In the genomic region with DNA sequence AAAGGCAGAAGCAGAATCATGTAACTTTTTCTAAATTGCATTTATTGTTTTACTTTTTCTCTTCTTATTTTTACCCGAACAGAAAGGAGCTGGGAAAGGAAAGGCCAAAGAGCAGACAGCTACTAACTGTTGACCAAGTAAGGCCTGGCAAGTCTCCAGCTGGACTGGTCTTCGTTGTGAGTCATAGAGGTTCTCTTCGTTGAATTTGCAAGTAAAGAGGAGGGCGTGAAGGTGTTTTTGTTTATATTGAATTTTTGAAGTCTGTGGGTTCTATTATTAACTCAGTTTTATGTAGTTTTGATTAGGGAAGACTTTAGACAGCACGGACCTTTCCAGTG, we compare ENCODE assay signal across 12 cellular contexts.
DNase-seq lines count a peak whose midpoint lies in the region; ATAC-seq and TF ChIP-seq lines count a peak whose summit lies in the region.
"Had no signal": no experiment of that assay in that cellular context is flagged by ENCODE, and none has a peak within 500 bp of the region (broad histone marks: within the 10 kb centered on the region; RNA-seq: fewer than 3 reads in every experiment).

No MANE protein-coding gene starts in this region.

- 56% methylated on average over 5 of the region's 5 CpGs for WGBS in smooth muscle cell (ENCODE audit: low lambda C conversion rate)

- no peak for ATAC-seq in HCT116
- ATAC-seq in left cardiac atrium: peak in 1 of 2 donors; percentile 75
- ATAC-seq in GM19455 (IDR thresholded peaks at IDR 0.05; ENCODE audit: unreplicated experiment): no peak
- ATAC-seq: naive thymus-derived CD8-positive, alpha-beta T cell had no signal

- H3F3A ChIP-seq in smooth muscle cell (ENCODE audit: low read depth): no peaks in the 10 kb centered on the region

- H2AFZ ChIP-seq in HCT116 (ENCODE audit: low read depth, low read length, poor library complexity, severe bottlenecking) (peak overlapping the region; percentile 40), smooth muscle cell (ENCODE audit: low read depth) (no peak overlapping the region)

- H3K4me1 ChIP-seq in HCT116 (ENCODE audit: control insufficient read depth in 1 of 2, insufficient read depth in 2 of 2, low read length in 2 of 2) (peaks cover 0 to 7% of the 10 kb centered on the region in 2 experiments; a peak in 2 of 4 replicates), SJCRH30 (no peaks in the 10 kb centered on the region), smooth muscle cell (ENCODE audit: low read depth) (no peaks in the 10 kb centered on the region)

- H3K36me3 ChIP-seq in HCT116 (ENCODE audit: control insufficient read depth in 1 of 2, insufficient read depth in 2 of 2, low read length in 2 of 2): no peaks in the 10 kb centered on the region
- H3K36me3 ChIP-seq in SJCRH30: no peaks in the 10 kb centered on the region
- H3K36me3 ChIP-seq in smooth muscle cell (ENCODE audit: low read depth): no peaks in the 10 kb centered on the region

- no peaks in the 10 kb centered on the region for H3K27me3 Mint-ChIP-seq in glutamatergic neuron (ENCODE audit: unreplicated experiment)
- no peaks in the 10 kb centered on the region for H3K27me3 Mint-ChIP-seq in progenitor cell of endocrine pancreas

- TF ChIP-seq POLR2A in HCT116 (IDR thresholded peaks at IDR 0.05; ENCODE audit: borderline replicate concordance, extremely low read depth, insufficient read depth, insufficient read length): no peak

- peak; percentile 6 for DNase-seq in HCT116 (ENCODE audit: low read depth, low spot score)
- DNase-seq in SJCRH30: peak; percentile 67 to 69
- DNase-seq in left cardiac atrium: peak; percentile 69
- no peak for DNase-seq in smooth muscle cell (lab: John Stamatoyannopoulos, UW; ENCODE audit: unreplicated experiment)
- no peak for DNase-seq in retina
- no peak for DNase-seq in glutamatergic neuron
- no peak for DNase-seq in progenitor cell of endocrine pancreas (ENCODE audit: low spot score, unreplicated experiment)
- DNase-seq: MM.1S; naive thymus-derived CD8-positive, alpha-beta T cell; NCI-H510A treated with DMSO at 0.1 percent for 48 hours had no signal

- H3K9me2 ChIP-seq in HCT116 (ENCODE audit: insufficient read depth): no peaks in the 10 kb centered on the region

- intact Hi-C loops in HCT116 (cut with micrococcal nuclease): no loop called here
- intact Hi-C loops in left cardiac atrium (cut with DNase I): no loop called here

- H3K4me2 ChIP-seq in HCT116 (ENCODE audit: low read length): peak overlapping the region; percentile 9; the same call in 1 of the 2 replicates
- peak overlapping the region; percentile 47 for H3K4me2 ChIP-seq in smooth muscle cell

- H3K4me1 Mint-ChIP-seq in glutamatergic neuron (ENCODE audit: low read depth, unreplicated experiment) (no peaks in the 10 kb centered on the region), progenitor cell of endocrine pancreas (ENCODE audit: low read depth) (no peaks in the 10 kb centered on the region)
- H3K4me1 Mint-ChIP-seq: naive thymus-derived CD8-positive, alpha-beta T cell had no signal

- CTCF ChIA-PET in HCT116 (lab: Charles Lee): interaction anchor here (1.3 kb wide), 1 partner anchor 16 kb away, joined by 4 read pairs; no protein-coding TSS in a partner anchor

- 0 out of 4 replicates have a peak, but pooled peaks cover 0 to 3% of the 10 kb centered on the region in 2 experiments for H3K9me3 ChIP-seq in HCT116 (ENCODE audit: control insufficient read depth in 1 of 2, insufficient read depth in 1 of 2, low read depth in 1 of 2, low read length in 2 of 2)
- no peaks in the 10 kb centered on the region for H3K9me3 ChIP-seq in SJCRH30 (replicated peaks)
- H3K9me3 ChIP-seq in smooth muscle cell (replicated peaks; ENCODE audit: low read depth): peaks cover 8% of the 10 kb centered on the region

- H4K20me1 ChIP-seq in HCT116 (ENCODE audit: insufficient read depth): no peaks in the 10 kb centered on the region
- no peaks in the 10 kb centered on the region for H4K20me1 ChIP-seq in smooth muscle cell (ENCODE audit: low read depth)

- H3K36me3 Mint-ChIP-seq in glutamatergic neuron (ENCODE audit: unreplicated experiment) (no peaks in the 10 kb centered on the region), progenitor cell of endocrine pancreas (ENCODE audit: insufficient read depth) (no peaks in the 10 kb centered on the region)

- no TSS peak for BruUV-seq in HCT116 (replicated peaks; lab: Mats Ljungman, UMichigan)

- H3K4me3 Mint-ChIP-seq in glutamatergic neuron (ENCODE audit: unreplicated experiment) (no peak overlapping the region), progenitor cell of endocrine pancreas (ENCODE audit: low read depth) (no peak overlapping the region)
- H3K4me3 Mint-ChIP-seq: activated T-helper 1 cell treated with anti-CD3 and anti-CD28 coated beads, Interleukin-12 subunit alpha, Interleukin-12 subunit beta, Interleukin-2, Interleukin-4 antibody, amounts not matched to agents 30 ng/mL and 10 ng/mL and 1 ng/mL, durations not matched to agents 14 hours and 24 hours and 36 hours; naive thymus-derived CD8-positive, alpha-beta T cell had no signal

- H3K27ac ChIP-seq in HCT116 (ENCODE audit: low read depth, low read length) (no peak overlapping the region), SJCRH30 (no peak overlapping the region), smooth muscle cell (ENCODE audit: low read depth) (peak overlapping the region; percentile 65)

- H3K4me3 ChIP-seq in HCT116 (replicated peaks in 1 of 2; ENCODE audit: low read depth in 1 of 2, low read length in 2 of 2): no peak overlapping the region
- H3K4me3 ChIP-seq in SJCRH30: no peak overlapping the region
- no peak overlapping the region for H3K4me3 ChIP-seq in smooth muscle cell

- no peak overlapping the region for H3K9ac ChIP-seq in HCT116 (ENCODE audit: low read length)
- no peak overlapping the region for H3K9ac ChIP-seq in smooth muscle cell (ENCODE audit: low read depth)

- TF ChIP-seq RAD21 in HCT116 (IDR thresholded peaks at IDR 0.05; ENCODE audit: low read depth): no peak

- no peaks in the 10 kb centered on the region for H3K27me3 ChIP-seq in HCT116 (ENCODE audit: insufficient read depth, low read length)
- no peaks in the 10 kb centered on the region for H3K27me3 ChIP-seq in SJCRH30
- H3K27me3 ChIP-seq in smooth muscle cell (ENCODE audit: low read depth): no peaks in the 10 kb centered on the region

- POLR2A ChIA-PET in HCT116 (lab: Charles Lee): no interaction called here

- H3K9me3 Mint-ChIP-seq in glutamatergic neuron (ENCODE audit: unreplicated experiment): no peaks in the 10 kb centered on the region
- H3K9me3 Mint-ChIP-seq in progenitor cell of endocrine pancreas (ENCODE audit: low read depth): peaks cover 24% of the 10 kb centered on the region

- H3K79me2 ChIP-seq in HCT116 (ENCODE audit: insufficient read depth, low read length): no peaks in the 10 kb centered on the region
- H3K79me2 ChIP-seq in smooth muscle cell (ENCODE audit: low read depth): no peaks in the 10 kb centered on the region

- H3K27ac Mint-ChIP-seq in glutamatergic neuron (ENCODE audit: unreplicated experiment) (no peak overlapping the region), progenitor cell of endocrine pancreas (no peak overlapping the region)
- H3K27ac Mint-ChIP-seq: activated T-helper 1 cell treated with anti-CD3 and anti-CD28 coated beads, Interleukin-12 subunit alpha, Interleukin-12 subunit beta, Interleukin-2, Interleukin-4 antibody, amounts not matched to agents 30 ng/mL and 10 ng/mL and 1 ng/mL, durations not matched to agents 14 hours and 24 hours and 36 hours; naive thymus-derived CD8-positive, alpha-beta T cell had no signal

- no peak for TF ChIP-seq CTCF in HCT116 (IDR thresholded peaks at IDR 0.05 in 2 of 3, conservative IDR thresholded peaks at IDR 0.05 in 1 of 3; ENCODE audit: borderline replicate concordance in 1 of 3, insufficient read depth in 1 of 3, low read depth in 2 of 3, low read length in 2 of 3)
- no peak for TF ChIP-seq CTCF in smooth muscle cell (IDR thresholded peaks at IDR 0.05; ENCODE audit: borderline replicate concordance, insufficient read depth, poor library complexity, severe bottlenecking)
- no peak for TF ChIP-seq CTCF in glutamatergic neuron (IDR thresholded peaks at IDR 0.05; ENCODE audit: partially characterized antibody, unreplicated experiment)
- TF ChIP-seq CTCF in progenitor cell of endocrine pancreas (IDR thresholded peaks at IDR 0.05; ENCODE audit: unreplicated experiment): no peak

- RAD21 ChIA-PET in HCT116 (lab: Charles Lee; ENCODE audit: low non-redundant PET in 1 of 2, low total read pairs in 2 of 2, uncharacterized antibody in 2 of 2, unreplicated experiment in 2 of 2): no interaction called here

TF ChIP-seq in HCT116, 20 proteins besides CTCF, POLR2A, EP300 and RAD21 (continues in another document):
- TF ChIP-seq ELF1 (IDR thresholded peaks at IDR 0.05; ENCODE audit: borderline replicate concordance, low read depth) (no peak), ZFX (IDR thresholded peaks at IDR 0.05) (no peak), ATF3 (IDR thresholded peaks at IDR 0.05) (no peak), FOSL1 (IDR thresholded peaks at IDR 0.05; ENCODE audit: low read depth) (no peak), EZH2phosphoT487 (IDR thresholded peaks at IDR 0.05; ENCODE audit: borderline replicate concordance) (no peak), SRF (IDR thresholded peaks at IDR 0.05; ENCODE audit: low read depth) (no peak)

Comparison
In these comparisons a context has a peak if more than half of its experiments do, and no peak if none do; other contexts are left out.
1. DNase-seq: peak in HCT116 (single experiment), SJCRH30 (2 of 2) and left cardiac atrium (single experiment); none in smooth muscle cell (single experiment), retina (single experiment), glutamatergic neuron (single experiment) and progenitor cell of endocrine pancreas (single experiment).